In the genomic region with DNA sequence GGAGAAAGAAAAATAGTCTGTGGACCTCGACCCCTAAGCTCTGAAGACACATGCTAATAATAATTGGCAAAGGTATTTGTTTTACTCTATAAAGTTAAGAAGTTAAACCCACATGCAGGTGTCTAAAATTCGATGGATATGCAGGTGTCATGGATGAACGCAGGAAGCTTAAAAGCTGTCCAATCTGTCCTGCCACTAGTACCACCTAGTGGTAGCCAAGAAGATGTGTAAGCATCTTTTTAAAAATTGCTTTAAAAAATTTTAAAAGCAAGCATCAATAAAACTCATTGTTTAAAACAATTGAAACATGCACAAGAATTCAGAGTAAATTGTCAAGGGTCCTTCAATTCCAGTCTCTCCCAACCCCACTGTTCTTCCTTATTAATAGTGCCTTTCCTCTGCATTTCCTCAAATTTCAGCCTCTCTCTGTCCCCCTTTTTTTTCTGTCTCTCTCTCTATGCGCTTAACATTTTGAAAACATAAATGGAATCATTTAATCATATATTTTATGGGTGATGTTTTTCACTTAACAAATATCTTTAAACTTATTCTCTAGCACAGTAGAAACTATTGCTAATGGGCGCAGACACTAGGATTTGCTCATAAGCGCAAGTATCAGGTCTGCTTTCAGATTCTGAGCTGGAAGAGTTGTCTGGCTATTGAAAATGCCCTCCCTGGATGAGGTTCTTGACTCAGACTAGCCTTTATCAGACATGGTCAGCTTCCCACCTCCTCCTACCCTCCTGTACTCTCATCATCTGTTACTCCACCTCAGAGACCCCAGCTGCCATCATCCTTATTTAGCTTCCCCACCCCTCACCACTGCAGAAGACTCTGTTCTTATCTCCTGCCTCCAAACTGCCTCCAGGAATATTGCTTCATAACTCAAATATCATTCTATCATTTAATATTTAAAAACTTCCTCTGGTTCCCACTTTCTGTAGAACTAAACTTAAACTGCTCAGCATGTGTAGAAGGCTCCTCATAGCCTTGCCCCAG, we compare ENCODE assay signal across 8 cellular contexts. TPM values are rescaled to one million over a fixed set of nuclear protein-coding genes. Genes with fewer than 3 reads are reported as not detected.
DNase-seq lines count a peak whose midpoint lies in the region; ATAC-seq, FAIRE-seq and TF ChIP-seq lines count a peak whose summit lies in the region.
"Had no signal": no experiment of that assay in that cellular context is flagged by ENCODE, and none has a peak within 500 bp of the region (broad histone marks: within the 10 kb centered on the region; RNA-seq: fewer than 3 reads in every experiment).

No MANE protein-coding gene starts in this region.

- H3K4me2 ChIP-seq in HepG2 (ENCODE audit: low read depth, low read length), result no peak overlapping the region

- H3K36me3 ChIP-seq in Caco-2 (ENCODE audit: control insufficient read depth, insufficient read depth, low read length) (no peaks in the 10 kb centered on the region), body of pancreas (replicated peaks in 1 of 2; ENCODE audit: insufficient read depth in 1 of 2, low read depth in 2 of 2) (no peaks in the 10 kb centered on the region), HepG2 (replicated peaks in 1 of 2; ENCODE audit: control insufficient read depth in 1 of 2, insufficient read depth in 2 of 2, low read length in 2 of 2) (no peaks in the 10 kb centered on the region)

- POLR2A ChIA-PET in Caco-2 (lab: Charles Lee) (interaction anchor here (0.7 kb wide), 1 partner anchor 9 kb away, joined by 4 read pairs; no protein-coding TSS in a partner anchor), HepG2 (lab: Yijun Ruan, JAX) (no interaction called here)

- H3K79me2 ChIP-seq in HepG2 (ENCODE audit: insufficient read depth, low read length), result no peaks in the 10 kb centered on the region

- peak; percentile 58 for TF ChIP-seq RAD21 in HepG2 (CRISPR knock-in tag; IDR thresholded peaks at IDR 0.05)

- H3K9me3 ChIP-seq in Caco-2, result no peaks in the 10 kb centered on the region
- no peaks in the 10 kb centered on the region for H3K9me3 ChIP-seq in body of pancreas
- no peaks in the 10 kb centered on the region for H3K9me3 ChIP-seq in HepG2 (ENCODE audit: low read length)

- BruUV-seq in Caco-2 (replicated peaks; lab: Mats Ljungman, UMichigan) (no TSS peak), HepG2 (replicated peaks; lab: Mats Ljungman, UMichigan) (no TSS peak)

- H3K4me3 Mint-ChIP-seq in Caco-2 (ENCODE audit: unreplicated experiment), result no peak overlapping the region

- no peaks in the 10 kb centered on the region for H3K9me3 Mint-ChIP-seq in Caco-2 (ENCODE audit: unreplicated experiment)

- H3K4me3 ChIP-seq in Caco-2 (ENCODE audit: low read depth, low read length) (no peak overlapping the region), body of pancreas (no peak overlapping the region), HepG2 (replicated peaks in 1 of 3; ENCODE audit: insufficient read depth in 1 of 3, low read depth in 2 of 3, low read length in 3 of 3) (no peak overlapping the region)

- intact Hi-C loops in Caco-2 (cut with micrococcal nuclease; ENCODE audit: unreplicated experiment), result loop anchor here (1.0 kb wide), 3 partner anchors 30 to 161 kb away; no protein-coding TSS in a partner anchor
- intact Hi-C loops in body of pancreas (cut with DNase I), result no loop called here
- intact Hi-C loops in HepG2 (cut with micrococcal nuclease; ENCODE audit: unreplicated experiment), result loop anchor here (1.0 to 10.0 kb wide), 3 partner anchors 88 to 161 kb away; no protein-coding TSS in a partner anchor

- H4K20me1 ChIP-seq in HepG2 (ENCODE audit: insufficient read depth, low read length), result no peaks in the 10 kb centered on the region

- H3K27ac Mint-ChIP-seq in Caco-2 (ENCODE audit: unreplicated experiment), result no peak overlapping the region

- H3K27ac ChIP-seq in body of pancreas (no peak overlapping the region), HepG2 (ENCODE audit: extremely low read length, insufficient read depth, low read length) (no peak overlapping the region)

- H3K4me1 ChIP-seq in Caco-2, result no peaks in the 10 kb centered on the region
- no peaks in the 10 kb centered on the region for H3K4me1 ChIP-seq in body of pancreas
- peaks cover 9% of the 10 kb centered on the region for H3K4me1 ChIP-seq in HepG2 (ENCODE audit: insufficient read depth, low read length)

- H3K9ac ChIP-seq in HepG2 (ENCODE audit: insufficient read depth, low read depth, low read length), result no peak overlapping the region

- H2AFZ ChIP-seq in HepG2 (ENCODE audit: low read length), result no peak overlapping the region

- H3K36me3 Mint-ChIP-seq in Caco-2 (ENCODE audit: insufficient read depth, unreplicated experiment), result no peaks in the 10 kb centered on the region

- TF ChIP-seq CTCF in Caco-2 (IDR thresholded peaks at IDR 0.05; ENCODE audit: insufficient read depth in 1 of 2, low read depth in 1 of 2, low read length in 1 of 2, severe bottlenecking in 1 of 2, unreplicated experiment in 1 of 2), result peak; percentile 68 to 74
- TF ChIP-seq CTCF in GM13976 (IDR thresholded peaks at IDR 0.05; ENCODE audit: borderline replicate concordance, control extremely low read depth, extremely low read depth, insufficient read depth, missing control alignments), result peak; percentile 56
- TF ChIP-seq CTCF in body of pancreas (IDR thresholded peaks at IDR 0.05), result peak; percentile 40 to 66 (median 64)
- TF ChIP-seq CTCF in HepG2 (CRISPR knock-in tag; IDR thresholded peaks at IDR 0.05), result peak; percentile 72

- in situ Hi-C loops in GM13976 (cut with MboI; ENCODE audit: low sequenced_read_pairs, unreplicated experiment), result loop anchor here (10.0 kb wide), 1 partner anchor 158 kb away; no protein-coding TSS in a partner anchor
- in situ Hi-C loops in HepG2 (cut with HindIII; ENCODE audit: extremely low pct_ligation_motif_present, low pct_unique_long_range_greater_than_20kb), result no loop called here

- H3K4me1 Mint-ChIP-seq in Caco-2 (ENCODE audit: low read depth, unreplicated experiment), result no peaks in the 10 kb centered on the region

- peaks cover 11% of the 10 kb centered on the region for H3K27me3 Mint-ChIP-seq in Caco-2 (ENCODE audit: insufficient read depth, unreplicated experiment)

- peak; percentile 74 for FAIRE-seq in HepG2 (lab: Jason Lieb, UNC)

- TF ChIP-seq POLR2A in body of pancreas (IDR thresholded peaks at IDR 0.05) (no peak), HepG2 (IDR thresholded peaks at IDR 0.05; ENCODE audit: insufficient read depth in 1 of 2, low read depth in 2 of 2, low read length in 2 of 2) (no peak)

- CTCF ChIA-PET in Caco-2 (lab: Charles Lee), result interaction anchor here (0.6 to 1.6 kb wide), 11 partner anchors 9 to 793 kb away, joined by 3 to 11 read pairs (median 3); no protein-coding TSS in a partner anchor
- CTCF ChIA-PET in HepG2 (lab: Yijun Ruan, JAX; ENCODE audit: low intra/inter-chr PET ratio, low total read pairs), result interaction anchor here (1.1 to 2.5 kb wide), 3 partner anchors 9 to 161 kb away, joined by 4 to 42 read pairs (median 6); no protein-coding TSS in a partner anchor

- H3K27me3 ChIP-seq in Caco-2 (replicated peaks; ENCODE audit: control insufficient read depth, insufficient read depth, low read length), result no peaks in the 10 kb centered on the region; the same call in 1 of the 2 replicates
- H3K27me3 ChIP-seq in body of pancreas, result no peaks in the 10 kb centered on the region
- peaks cover 0 to 5% of the 10 kb centered on the region in 2 experiments; a peak in 1 of 5 replicates for H3K27me3 ChIP-seq in HepG2 (ENCODE audit: control insufficient read depth in 1 of 2, insufficient read depth in 2 of 2, low read length in 2 of 2)

- TF ChIP-seq EP300 in HepG2 (IDR thresholded peaks at IDR 0.05; ENCODE audit: low read depth in 2 of 2, low read length in 2 of 2) (no peak), HepG2 (CRISPR knock-in tag; IDR thresholded peaks at IDR 0.05; ENCODE audit: borderline replicate concordance) (no peak)

- DNase-seq in Caco-2 (peak in 1 of 2 experiments; percentile 31), GM13976 (ENCODE audit: low spot score) (peak; percentile 72), NCI-H345 (lab: John Stamatoyannopoulos, UW) (peak; percentile 44), body of pancreas (peak in 1 of 4 donors; percentile 13), HepG2 (ENCODE audit: low spot score) (peak; percentile 53)

- WGBS in body of pancreas, 2 donors, result 44 to 47% methylated on average over 6 of the region's 6 CpGs
- 24% methylated on average over 6 of the region's 6 CpGs for WGBS in HepG2 (ENCODE audit: low lambda C conversion rate)

- ATAC-seq in body of pancreas, result no peak
- peak; percentile 78 for ATAC-seq in HepG2
- no peak for ATAC-seq in GM18873 (IDR thresholded peaks at IDR 0.05; ENCODE audit: low FRiP score, unreplicated experiment)
- no peak for ATAC-seq in HG02588 (IDR thresholded peaks at IDR 0.05; ENCODE audit: unreplicated experiment)

RNA-seq across cellular contexts. Expression of gene PPP3R1, which starts 30.8 kb away (rescaled TPM):
- total RNA-seq in Caco-2 (2022) (70.9 and 71.6 TPM in 2 replicates), body of pancreas (10 to 100 TPM; 11.2 to 15.6 TPM), HepG2 (2016; rRNA removed; fragmentation: Illumina TruSeq; extraction: Trizol) (25.7 and 42.3 TPM in 2 replicates)
- total RNA-seq in HepG2 (2016; cell fraction: cytosol; rRNA removed; fragmentation: Illumina TruSeq; extraction: Trizol; ENCODE audit: low read depth), result 8.3 and 8.5 TPM in 2 replicates
- total RNA-seq in HepG2 (2016; cell fraction: insoluble cytoplasmic fraction; rRNA removed; fragmentation: Illumina TruSeq; extraction: Trizol), result 27.2 and 43.7 TPM in 2 replicates
- 28.3 and 35.0 TPM in 2 replicates for total RNA-seq in HepG2 (2016; cell fraction: membrane; rRNA removed; fragmentation: Illumina TruSeq; extraction: Trizol)
- total RNA-seq in HepG2 (2016; cell fraction: nucleus; rRNA removed; fragmentation: Illumina TruSeq; extraction: Trizol), result 26.7 and 28.8 TPM in 2 replicates
- 10.5 and 11.6 TPM in 2 replicates for polyA plus RNA-seq in HepG2 (2011; rRNA removed)
- polyA plus RNA-seq in HepG2 (2011; cell fraction: cytosol; rRNA removed), result 4.7 and 9.2 TPM in 2 replicates
- 4.5 and 5.9 TPM in 2 replicates for polyA plus RNA-seq in HepG2 (2011; cell fraction: nucleus; rRNA removed)
- 45.6 and 57.9 TPM in 2 replicates for polyA plus RNA-seq in HepG2 (2012)
- 4.1 and 4.4 TPM in 2 replicates for polyA plus RNA-seq in HepG2 (2016; cell fraction: cytosol; fragmentation: Illumina TruSeq; extraction: Trizol; ENCODE audit: low read depth)
- polyA plus RNA-seq in HepG2 (2016; cell fraction: insoluble cytoplasmic fraction; fragmentation: Illumina TruSeq; extraction: Trizol; ENCODE audit: low read depth), result 62.1 and 62.9 TPM in 2 replicates
- 17.2 and 17.6 TPM in 2 replicates for polyA plus RNA-seq in HepG2 (2016; cell fraction: membrane; fragmentation: Illumina TruSeq; extraction: Trizol; ENCODE audit: low read depth)
- polyA plus RNA-seq in HepG2 (2016; cell fraction: nucleus; fragmentation: Illumina TruSeq; extraction: Trizol; ENCODE audit: insufficient read depth, low read depth), result 41.0 and 41.7 TPM in 2 replicates
- 6.3 and 10.2 TPM in 2 replicates for polyA minus RNA-seq in HepG2 (2011; rRNA and poly(A)+ RNA removed; ENCODE audit: low replicate concordance)
- polyA minus RNA-seq in HepG2 (2011; cell fraction: cytosol; rRNA and poly(A)+ RNA removed), result 29.7 and 31.3 TPM in 2 replicates
- 20.0 and 21.9 TPM in 2 replicates for polyA minus RNA-seq in HepG2 (2011; cell fraction: nucleus; rRNA and poly(A)+ RNA removed)

RNA-seq across cellular contexts. Expression of gene CNRIP1, which starts 36.6 kb away (rescaled TPM):
- not detected in 2 replicates for total RNA-seq in Caco-2 (2022)
- total RNA-seq in body of pancreas, result 1 to 10 TPM; 2.6 to 5.7 TPM
- total RNA-seq in HepG2 (2016; rRNA removed; fragmentation: Illumina TruSeq; extraction: Trizol), result not detected in 2 replicates
- not detected in 2 replicates for total RNA-seq in HepG2 (2016; cell fraction: cytosol; rRNA removed; fragmentation: Illumina TruSeq; extraction: Trizol; ENCODE audit: low read depth)
- not detected in 2 replicates for total RNA-seq in HepG2 (2016; cell fraction: insoluble cytoplasmic fraction; rRNA removed; fragmentation: Illumina TruSeq; extraction: Trizol)
- total RNA-seq in HepG2 (2016; cell fraction: membrane; rRNA removed; fragmentation: Illumina TruSeq; extraction: Trizol), result not detected in 2 replicates
- total RNA-seq in HepG2 (2016; cell fraction: nucleus; rRNA removed; fragmentation: Illumina TruSeq; extraction: Trizol), result not detected in 2 replicates
- not detected in 2 replicates for polyA plus RNA-seq in HepG2 (2011; rRNA removed)
- 0.05 TPM in 1 of 2 replicates, not detected in the other for polyA plus RNA-seq in HepG2 (2011; cell fraction: cytosol; rRNA removed)
- not detected in 2 replicates for polyA plus RNA-seq in HepG2 (2011; cell fraction: nucleus; rRNA removed)
- not detected in 2 replicates for polyA plus RNA-seq in HepG2 (2012)
- not detected in 2 replicates for polyA plus RNA-seq in HepG2 (2016; cell fraction: cytosol; fragmentation: Illumina TruSeq; extraction: Trizol; ENCODE audit: low read depth)
- polyA plus RNA-seq in HepG2 (2016; cell fraction: insoluble cytoplasmic fraction; fragmentation: Illumina TruSeq; extraction: Trizol; ENCODE audit: low read depth), result not detected in 2 replicates
- polyA plus RNA-seq in HepG2 (2016; cell fraction: membrane; fragmentation: Illumina TruSeq; extraction: Trizol; ENCODE audit: low read depth), result not detected in 2 replicates
- polyA plus RNA-seq in HepG2 (2016; cell fraction: nucleus; fragmentation: Illumina TruSeq; extraction: Trizol; ENCODE audit: insufficient read depth, low read depth), result not detected in 2 replicates
- polyA minus RNA-seq in HepG2 (2011; rRNA and poly(A)+ RNA removed; ENCODE audit: low replicate concordance), result 0.44 TPM in 1 of 2 replicates, not detected in the other
- not detected in 2 replicates for polyA minus RNA-seq in HepG2 (2011; cell fraction: cytosol; rRNA and poly(A)+ RNA removed)
- polyA minus RNA-seq in HepG2 (2011; cell fraction: nucleus; rRNA and poly(A)+ RNA removed), result not detected in 2 replicates
- total RNA-seq: activated CD8-positive, alpha-beta memory T cell treated with anti-CD3 and anti-CD28 coated beads for 36 hours had no signal
